11 cellular contexts compared by ENCODE assay signal in the genomic region with DNA sequence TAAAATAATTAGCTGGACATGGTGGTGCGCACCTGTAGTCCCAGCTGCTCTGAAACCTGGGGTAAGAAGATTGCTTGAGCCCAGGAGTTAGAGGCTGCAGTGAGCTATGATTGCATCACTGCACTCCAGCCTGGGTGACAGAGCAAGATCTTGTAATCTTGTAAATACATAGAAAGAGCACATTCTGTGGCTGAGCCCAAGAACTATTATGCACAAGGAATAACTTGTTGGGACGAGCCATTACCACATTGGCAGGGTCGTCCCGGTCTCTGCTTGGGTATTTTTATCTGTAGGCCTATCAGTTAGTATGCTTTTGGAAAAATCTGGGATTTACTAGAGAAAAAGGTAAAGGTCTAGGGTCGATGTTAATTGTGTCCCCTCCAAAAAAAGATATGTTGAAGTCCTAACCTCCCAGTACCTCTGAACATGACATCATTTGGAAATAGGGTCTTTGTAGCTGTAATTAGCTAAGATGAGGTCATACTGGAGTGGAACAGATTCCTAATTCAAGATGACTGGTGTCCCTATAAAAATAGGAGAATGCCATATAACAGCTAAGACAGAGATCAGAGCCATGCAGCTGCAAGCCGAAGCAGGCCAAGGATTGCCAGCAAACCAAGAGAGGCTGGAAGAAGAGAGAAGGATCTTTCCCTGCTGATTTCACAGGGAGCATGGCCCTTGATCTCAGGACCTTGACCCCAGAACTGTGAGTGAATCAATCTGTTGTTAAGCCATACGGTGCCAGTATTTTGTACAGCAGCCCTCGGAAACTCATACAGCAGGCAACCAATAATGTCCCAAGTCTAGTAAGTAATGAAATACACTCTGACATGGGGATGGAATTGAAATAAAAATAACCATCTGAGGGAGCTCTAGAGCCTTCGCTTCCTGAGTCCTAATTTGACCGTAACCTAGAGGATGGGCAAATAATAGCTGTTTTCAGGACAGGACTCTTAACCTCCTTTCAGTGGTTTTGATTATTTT. TPM values are rescaled to one million over a fixed set of nuclear protein-coding genes. Genes with fewer than 3 reads are reported as not detected.
DNase-seq lines count a peak whose midpoint lies in the region; ATAC-seq and TF ChIP-seq lines count a peak whose summit lies in the region.
"Had no signal": no experiment of that assay in that cellular context is flagged by ENCODE, and none has a peak within 500 bp of the region (broad histone marks: within the 10 kb centered on the region; RNA-seq: fewer than 3 reads in every experiment).

No MANE protein-coding gene starts in this region.

- no peaks in the 10 kb centered on the region for H3K36me3 ChIP-seq in HCT116 (ENCODE audit: control insufficient read depth in 1 of 2, insufficient read depth in 2 of 2, low read length in 2 of 2)
- H3K36me3 ChIP-seq in adipocyte (ENCODE audit: control insufficient read depth, insufficient read depth, low read length, severe bottlenecking): no peaks in the 10 kb centered on the region
- H3K36me3 ChIP-seq: neutrophil had no signal

- TF ChIP-seq CTCF in AG04450 (IDR thresholded peaks at IDR 0.05; ENCODE audit: low read depth, low read length): peak; percentile 34; the same call in 1 of the 2 replicates
- TF ChIP-seq CTCF in HCT116 (IDR thresholded peaks at IDR 0.05 in 2 of 3, conservative IDR thresholded peaks at IDR 0.05 in 1 of 3; ENCODE audit: borderline replicate concordance in 1 of 3, insufficient read depth in 1 of 3, low read depth in 2 of 3, low read length in 2 of 3): peak in 2 of 3 experiments; percentile 17 to 35; a peak in 2 of 6 replicates

- H3K4me2 ChIP-seq in HCT116 (ENCODE audit: low read length): no peak overlapping the region

- RAD21 ChIA-PET in HCT116 (lab: Charles Lee; ENCODE audit: low non-redundant PET in 1 of 2, low total read pairs in 2 of 2, uncharacterized antibody in 2 of 2, unreplicated experiment in 2 of 2): no interaction called here

- DNase-seq in AG04450 (ENCODE audit: low read depth, low spot score): no peak
- no peak for DNase-seq in HCT116 (ENCODE audit: low read depth, low spot score)
- peak; percentile 44 for DNase-seq in adipocyte (ENCODE audit: low read depth)
- peak; percentile 3 for DNase-seq in kidney tubule cell (ENCODE audit: low spot score)
- DNase-seq in SK-N-DZ (ENCODE audit: low spot score): no peak
- no peak for DNase-seq in substantia nigra (lab: John Stamatoyannopoulos, UW)
- DNase-seq in activated gamma-delta T cell treated with Interleukin-2 at 50 U/mL for 16 hours: no peak
- DNase-seq in stimulated activated naive CD8-positive, alpha-beta T cell treated with anti-CD3 and anti-CD28 coated beads, Interleukin-15, Interleukin-2, amounts not matched to agents 100 U/mL and 50 U/mL, for 24 hours: no peak
- DNase-seq: activated CD4-positive, alpha-beta T cell treated with anti-CD3 and anti-CD28 coated beads, Interleukin-2, amount 50 U/mL, for 1 hour; NCI-H1092 had no signal

- TF ChIP-seq POLR2A in HCT116 (IDR thresholded peaks at IDR 0.05; ENCODE audit: borderline replicate concordance, extremely low read depth, insufficient read depth, insufficient read length): no peak

- no peak overlapping the region for H2AFZ ChIP-seq in HCT116 (ENCODE audit: low read depth, low read length, poor library complexity, severe bottlenecking)

- POLR2A ChIA-PET in AG04450 (lab: Yijun Ruan, JAX) (no interaction called here), HCT116 (lab: Charles Lee) (no interaction called here)

- ATAC-seq in HCT116: peak; percentile 81
- ATAC-seq in stimulated activated naive CD8-positive, alpha-beta T cell treated with anti-CD3 and anti-CD28 coated beads, Interleukin-15, Interleukin-2, amounts not matched to agents 100 U/mL and 50 U/mL, for 24 hours: no peak

- no TSS peak for BruUV-seq in HCT116 (replicated peaks; lab: Mats Ljungman, UMichigan)

- no peaks in the 10 kb centered on the region; the same call in 1 of the 2 replicates for H3K9me3 ChIP-seq in AG04450 (ENCODE audit: control insufficient read depth, insufficient read depth, low read length)
- no peaks in the 10 kb centered on the region for H3K9me3 ChIP-seq in HCT116 (ENCODE audit: control insufficient read depth in 1 of 2, insufficient read depth in 1 of 2, low read depth in 1 of 2, low read length in 2 of 2)
- no peaks in the 10 kb centered on the region for H3K9me3 ChIP-seq in adipocyte (ENCODE audit: control insufficient read depth, low read length)
- H3K9me3 ChIP-seq: neutrophil had no signal

- H3K9me2 ChIP-seq in HCT116 (ENCODE audit: insufficient read depth): no peaks in the 10 kb centered on the region

- no peaks in the 10 kb centered on the region for H3K79me2 ChIP-seq in HCT116 (ENCODE audit: insufficient read depth, low read length)

- no peaks in the 10 kb centered on the region for H4K20me1 ChIP-seq in HCT116 (ENCODE audit: insufficient read depth)

- no peaks in the 10 kb centered on the region for H3K4me1 ChIP-seq in HCT116 (ENCODE audit: control insufficient read depth in 1 of 2, insufficient read depth in 2 of 2, low read length in 2 of 2)
- peaks cover 9% of the 10 kb centered on the region for H3K4me1 ChIP-seq in adipocyte (ENCODE audit: control insufficient read depth, insufficient read depth, low read length)

- TF ChIP-seq RAD21 in HCT116 (IDR thresholded peaks at IDR 0.05; ENCODE audit: low read depth): peak; percentile 51

- H3K27ac ChIP-seq in AG04450 (ENCODE audit: low read depth, low read length) (no peak overlapping the region), HCT116 (ENCODE audit: low read depth, low read length) (no peak overlapping the region), substantia nigra (ENCODE audit: low read depth, low read length, poor library complexity, severe bottlenecking) (no peak overlapping the region)
- H3K27ac ChIP-seq: neutrophil had no signal

- H3K27me3 ChIP-seq in AG04450 (ENCODE audit: control insufficient read depth, insufficient read depth, low read length) (peaks cover 6% of the 10 kb centered on the region), HCT116 (ENCODE audit: insufficient read depth, low read length) (no peaks in the 10 kb centered on the region), adipocyte (replicated peaks; ENCODE audit: control insufficient read depth, insufficient read depth, low read length) (peaks cover 8% of the 10 kb centered on the region)

- H3K9ac ChIP-seq in HCT116 (ENCODE audit: low read length) (no peak overlapping the region), adipocyte (ENCODE audit: low read length) (no peak overlapping the region)

- CTCF ChIA-PET in AG04450 (lab: Charles Lee) (interaction anchor here (0.6 to 1.3 kb wide), 5 partner anchors 12 to 403 kb away, joined by 3 to 5 read pairs (median 4); no protein-coding TSS in a partner anchor), HCT116 (lab: Charles Lee) (interaction anchor here (0.7 to 1.2 kb wide), 3 partner anchors 32 to 167 kb away, joined by 3 read pairs; no protein-coding TSS in a partner anchor)

- no peak overlapping the region for H3K4me3 ChIP-seq in AG04450 (ENCODE audit: low read depth, low read length)
- no peak overlapping the region for H3K4me3 ChIP-seq in HCT116 (replicated peaks in 1 of 2; ENCODE audit: low read depth in 1 of 2, low read length in 2 of 2)
- H3K4me3 ChIP-seq in adipocyte (ENCODE audit: low read length): no peak overlapping the region

- intact Hi-C loops in HCT116 (cut with micrococcal nuclease): no loop called here

TF ChIP-seq in HCT116, 20 proteins besides CTCF, POLR2A, EP300 and RAD21:
- TF ChIP-seq EZH2phosphoT487 (IDR thresholded peaks at IDR 0.05; ENCODE audit: borderline replicate concordance): no peak
- TF ChIP-seq, protein P1, sequence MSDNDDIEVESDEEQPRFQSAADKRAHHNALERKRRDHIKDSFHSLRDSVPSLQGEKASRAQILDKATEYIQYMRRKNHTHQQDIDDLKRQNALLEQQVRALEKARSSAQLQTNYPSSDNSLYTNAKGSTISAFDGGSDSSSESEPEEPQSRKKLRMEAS (IDR thresholded peaks at IDR 0.05): no peak
- TF ChIP-seq EZH2 (IDR thresholded peaks at IDR 0.05): no peak
- TF ChIP-seq, protein P2, sequence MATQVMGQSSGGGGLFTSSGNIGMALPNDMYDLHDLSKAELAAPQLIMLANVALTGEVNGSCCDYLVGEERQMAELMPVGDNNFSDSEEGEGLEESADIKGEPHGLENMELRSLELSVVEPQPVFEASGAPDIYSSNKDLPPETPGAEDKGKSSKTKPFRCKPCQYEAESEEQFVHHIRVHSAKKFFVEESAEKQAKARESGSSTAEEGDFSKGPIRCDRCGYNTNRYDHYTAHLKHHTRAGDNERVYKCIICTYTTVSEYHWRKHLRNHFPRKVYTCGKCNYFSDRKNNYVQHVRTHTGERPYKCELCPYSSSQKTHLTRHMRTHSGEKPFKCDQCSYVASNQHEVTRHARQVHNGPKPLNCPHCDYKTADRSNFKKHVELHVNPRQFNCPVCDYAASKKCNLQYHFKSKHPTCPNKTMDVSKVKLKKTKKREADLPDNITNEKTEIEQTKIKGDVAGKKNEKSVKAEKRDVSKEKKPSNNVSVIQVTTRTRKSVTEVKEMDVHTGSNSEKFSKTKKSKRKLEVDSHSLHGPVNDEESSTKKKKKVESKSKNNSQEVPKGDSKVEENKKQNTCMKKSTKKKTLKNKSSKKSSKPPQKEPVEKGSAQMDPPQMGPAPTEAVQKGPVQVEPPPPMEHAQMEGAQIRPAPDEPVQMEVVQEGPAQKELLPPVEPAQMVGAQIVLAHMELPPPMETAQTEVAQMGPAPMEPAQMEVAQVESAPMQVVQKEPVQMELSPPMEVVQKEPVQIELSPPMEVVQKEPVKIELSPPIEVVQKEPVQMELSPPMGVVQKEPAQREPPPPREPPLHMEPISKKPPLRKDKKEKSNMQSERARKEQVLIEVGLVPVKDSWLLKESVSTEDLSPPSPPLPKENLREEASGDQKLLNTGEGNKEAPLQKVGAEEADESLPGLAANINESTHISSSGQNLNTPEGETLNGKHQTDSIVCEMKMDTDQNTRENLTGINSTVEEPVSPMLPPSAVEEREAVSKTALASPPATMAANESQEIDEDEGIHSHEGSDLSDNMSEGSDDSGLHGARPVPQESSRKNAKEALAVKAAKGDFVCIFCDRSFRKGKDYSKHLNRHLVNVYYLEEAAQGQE (IDR thresholded peaks at IDR 0.05; ENCODE audit: low read depth): no peak
- TF ChIP-seq ZNF274 (IDR thresholded peaks at IDR 0.05; ENCODE audit: low read depth, low read length): no peak

RNA-seq across cellular contexts. Expression of a gene that starts 28.3 kb away (rescaled TPM):
- 0.66 and 1.5 TPM in 2 replicates for polyA plus RNA-seq in AG04450 (2011; rRNA removed)
- 0.87 TPM in 1 of 2 replicates, not detected in the other for polyA minus RNA-seq in AG04450 (2011; rRNA and poly(A)+ RNA removed)
- 21.3 TPM for total RNA-seq in HCT116 (2021; ENCODE audit: unreplicated experiment)
- polyA plus RNA-seq in HCT116 (2012): 5.6 and 10.4 TPM in 2 replicates
- 0.41 and 3.1 TPM in 2 replicates for polyA plus RNA-seq in SK-N-DZ (2014; cell fraction: cytosol; rRNA removed)
- 0.52 and 1.2 TPM in 2 replicates for polyA plus RNA-seq in SK-N-DZ (2014; cell fraction: nucleus; rRNA removed)

Comparison
In these comparisons a context has a peak if more than half of its experiments do, and no peak if none do; other contexts are left out.
1. DNase-seq: peak in adipocyte (single experiment) and kidney tubule cell (single experiment); none in AG04450 (single experiment), HCT116 (single experiment), SK-N-DZ (single experiment), substantia nigra (0 of 49), activated gamma-delta T cell treated with Interleukin-2 at 50 U/mL for 16 hours (single experiment) and stimulated activated naive CD8-positive, alpha-beta T cell treated with anti-CD3 and anti-CD28 coated beads, Interleukin-15, Interleukin-2, amounts not matched to agents 100 U/mL and 50 U/mL, for 24 hours (single experiment).